In the genomic region with DNA sequence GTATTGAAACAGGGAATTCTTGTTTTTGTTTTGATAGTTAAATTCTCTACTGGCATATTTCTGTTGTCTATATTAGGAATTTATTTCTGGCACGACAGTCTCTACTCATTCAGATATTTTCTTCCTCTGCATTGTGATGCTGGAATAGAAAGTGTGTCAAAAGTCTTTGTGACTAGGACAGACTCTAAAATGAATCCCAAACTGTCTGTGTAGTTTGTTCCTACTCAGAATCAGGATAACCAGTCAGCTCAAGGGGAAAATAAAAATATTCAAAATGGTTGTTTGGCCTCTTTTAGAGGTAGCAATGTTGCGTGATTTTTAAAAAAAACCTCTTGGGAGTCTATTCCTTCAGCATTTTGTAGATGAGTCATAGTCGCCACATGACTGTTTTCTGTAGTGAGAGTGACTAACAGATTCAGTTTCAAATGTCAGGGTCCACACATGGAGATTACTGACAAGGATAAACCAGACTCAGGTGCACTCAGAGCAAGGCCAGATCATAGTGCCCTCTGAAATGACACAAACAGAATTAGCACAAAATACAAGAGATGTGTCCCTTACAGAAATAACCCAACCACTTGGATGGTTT, we compare ENCODE assay signal across 9 cellular contexts. TPM values are rescaled to one million over a fixed set of nuclear protein-coding genes. Genes with fewer than 3 reads are reported as not detected.
DNase-seq lines count a peak whose midpoint lies in the region; ATAC-seq and TF ChIP-seq lines count a peak whose summit lies in the region.
"Had no signal": no experiment of that assay in that cellular context is flagged by ENCODE, and none has a peak within 500 bp of the region (broad histone marks: within the 10 kb centered on the region; RNA-seq: fewer than 3 reads in every experiment).

No MANE protein-coding gene starts in this region.

- CTCF ChIA-PET in RWPE1 (lab: Yijun Ruan, JAX), result interaction anchor here (0.6 kb wide), 1 partner anchor 21 kb away, joined by 4 read pairs; no protein-coding TSS in a partner anchor

- H3K9me3 Mint-ChIP-seq in activated T-cell treated with anti-CD3 and anti-CD28 coated beads, Interleukin-2, amount 50 U/mL, for 4 hours, result no peaks in the 10 kb centered on the region

- POLR2A ChIA-PET in RWPE1 (lab: Yijun Ruan, JAX; ENCODE audit: low non-redundant PET), result no interaction called here

- no peak for DNase-seq in activated T-cell treated with anti-CD3 and anti-CD28 coated beads, Interleukin-2, amount 50 U/mL, for 4 hours
- DNase-seq in activated T-cell treated with anti-CD3 and anti-CD28 coated beads for 4 hours, result no peak
- peak; percentile 34 for DNase-seq in RWPE1 (ENCODE audit: low spot score)
- DNase-seq in non-pigmented ciliary epithelial cell (ENCODE audit: low read depth), result peak; percentile 52
- no peak for DNase-seq in CD1c-positive myeloid dendritic cell (ENCODE audit: extremely low spot score)
- no peak for DNase-seq in Right ventricle myocardium superior
- DNase-seq in GDM1 (lab: John Stamatoyannopoulos, UW), result no peak
- DNase-seq: DND-41 had no signal

- intact Hi-C loops in Right ventricle myocardium superior (cut with DNase I), result no loop called here

- no peak overlapping the region for H3K27ac ChIP-seq in RWPE1

- H3K4me1 Mint-ChIP-seq in activated T-cell treated with anti-CD3 and anti-CD28 coated beads, Interleukin-2, amount 50 U/mL, for 4 hours (ENCODE audit: low read depth), result peaks cover 2% of the 10 kb centered on the region

- H3K36me3 Mint-ChIP-seq in activated T-cell treated with anti-CD3 and anti-CD28 coated beads, Interleukin-2, amount 50 U/mL, for 4 hours (ENCODE audit: insufficient read depth), result no peaks in the 10 kb centered on the region

- no peak for TF ChIP-seq CTCF in RWPE1 (conservative IDR thresholded peaks at IDR 0.05; ENCODE audit: low read depth)

- H3K27me3 Mint-ChIP-seq in activated T-cell treated with anti-CD3 and anti-CD28 coated beads, Interleukin-2, amount 50 U/mL, for 4 hours (ENCODE audit: low read depth), result peaks cover 13% of the 10 kb centered on the region

- H3K4me3 Mint-ChIP-seq in activated T-cell treated with anti-CD3 and anti-CD28 coated beads, Interleukin-2, amount 50 U/mL, for 4 hours, result no peak overlapping the region

- ATAC-seq in activated T-cell treated with anti-CD3 and anti-CD28 coated beads, Interleukin-2, amount 50 U/mL, for 4 hours, result peak; percentile 89 to 93
- ATAC-seq in HG02870 (IDR thresholded peaks at IDR 0.05; ENCODE audit: unreplicated experiment) (peak; percentile 96), Right ventricle myocardium superior (ENCODE audit: poor library complexity) (no peak)

RNA-seq across cellular contexts. Expression of gene SLC7A14, which starts 13.1 kb away (rescaled TPM):
- not detected for total RNA-seq in activated T-cell treated with anti-CD3 and anti-CD28 coated beads, Interleukin-2, amount 50 U/mL, for 4 hours
- total RNA-seq in Right ventricle myocardium superior, result not detected

Comparison
In these comparisons a context has a peak if more than half of its experiments do, and no peak if none do; other contexts are left out.
1. DNase-seq: peak in RWPE1 (single experiment) and non-pigmented ciliary epithelial cell (single experiment); none in activated T-cell treated with anti-CD3 and anti-CD28 coated beads, Interleukin-2, amount 50 U/mL, for 4 hours (single experiment), activated T-cell treated with anti-CD3 and anti-CD28 coated beads for 4 hours (single experiment), CD1c-positive myeloid dendritic cell (single experiment), Right ventricle myocardium superior (single experiment) and GDM1 (single experiment).